Comparison of ENCODE assay signal across 1 cellular context in genomic region chr12:7981446-7981845, GRCh38.
TF ChIP-seq lines count a peak whose summit lies in the region.

No MANE protein-coding gene starts in this region.

TF ChIP-seq in WTC11, 78 proteins besides CTCF, POLR2A, EP300 and RAD21 (continued from another document):
- no peak for TF ChIP-seq RELA (CRISPR knock-in tag; IDR thresholded peaks at IDR 0.05; ENCODE audit: borderline replicate concordance)
- no peak for TF ChIP-seq EMX1 (CRISPR knock-in tag; IDR thresholded peaks at IDR 0.05)
- no peak for TF ChIP-seq JUN (CRISPR knock-in tag; IDR thresholded peaks at IDR 0.05)
- TF ChIP-seq MYBL2 (CRISPR knock-in tag; IDR thresholded peaks at IDR 0.05): no peak
- no peak for TF ChIP-seq ZNF317 (CRISPR knock-in tag; IDR thresholded peaks at IDR 0.05; ENCODE audit: borderline replicate concordance, low read depth)
- TF ChIP-seq ESRRA (CRISPR knock-in tag; IDR thresholded peaks at IDR 0.05; ENCODE audit: borderline replicate concordance): no peak
- TF ChIP-seq ZNF512 (CRISPR knock-in tag; IDR thresholded peaks at IDR 0.05; ENCODE audit: borderline replicate concordance): no peak
- TF ChIP-seq ZBTB43 (CRISPR knock-in tag; IDR thresholded peaks at IDR 0.05): no peak
- TF ChIP-seq ZNF396 (CRISPR knock-in tag; IDR thresholded peaks at IDR 0.05; ENCODE audit: borderline replicate concordance): no peak
